ENCODE assay signal across 1 cellular context in the genomic region with DNA sequence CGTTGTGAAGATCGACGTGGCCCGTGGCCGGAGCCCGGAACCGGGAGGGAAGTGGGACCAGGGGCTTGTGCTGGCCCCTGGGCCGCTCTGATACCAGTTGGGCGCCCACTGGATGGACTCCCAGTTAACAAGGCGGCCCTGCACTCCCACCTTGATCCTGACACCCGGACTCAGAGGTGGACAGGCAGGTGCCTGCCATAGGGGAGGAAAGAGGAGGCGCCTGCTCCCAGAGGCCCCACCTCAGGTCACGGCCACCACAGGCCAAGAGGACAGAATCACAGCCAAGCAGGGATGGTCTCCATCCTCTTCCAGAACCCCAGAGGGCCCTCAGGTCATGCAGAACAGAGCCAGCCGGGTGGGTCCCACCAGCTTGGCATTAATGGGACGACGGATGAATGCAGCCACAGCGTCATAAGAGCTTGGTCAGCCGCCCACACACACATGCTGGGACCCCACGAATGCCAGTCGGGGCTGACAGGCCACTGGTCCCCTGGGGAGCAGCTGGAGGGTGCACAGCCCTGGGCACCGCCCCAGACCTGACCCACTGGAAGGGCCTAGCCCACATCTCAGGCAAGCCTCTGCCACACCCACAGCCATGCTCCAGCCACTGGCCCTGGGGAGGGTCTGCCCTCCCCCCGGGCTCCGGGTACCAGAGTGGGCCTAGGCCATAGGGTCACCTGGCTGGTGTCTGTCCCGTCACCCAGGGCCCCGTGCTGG.
A peak's percentile ranks its signal among the peaks of the same experiment; 100 is the strongest.
TF ChIP-seq lines count a peak whose summit lies in the region.

No MANE protein-coding gene starts in this region.

TF ChIP-seq in K562, 482 proteins besides CTCF, POLR2A, EP300 and RAD21 (continued from another document and continues in another):
- TF ChIP-seq CTCFL (IDR thresholded peaks at IDR 0.05; ENCODE audit: borderline replicate concordance, insufficient read depth, low read depth, low read length, poor library complexity, severe bottlenecking): no peak
- no peak for TF ChIP-seq RBBP5 (IDR thresholded peaks at IDR 0.05; ENCODE audit: borderline replicate concordance, insufficient read depth, low read length, poor library complexity, severe bottlenecking)
- TF ChIP-seq, protein P1, sequence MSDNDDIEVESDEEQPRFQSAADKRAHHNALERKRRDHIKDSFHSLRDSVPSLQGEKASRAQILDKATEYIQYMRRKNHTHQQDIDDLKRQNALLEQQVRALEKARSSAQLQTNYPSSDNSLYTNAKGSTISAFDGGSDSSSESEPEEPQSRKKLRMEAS (CRISPR knock-in tag; IDR thresholded peaks at IDR 0.05): peak; percentile 2; the same call in 1 of the 2 replicates
- no peak for TF ChIP-seq ZNF124 (CRISPR knock-in tag; IDR thresholded peaks at IDR 0.05)
- TF ChIP-seq E2F1 (CRISPR knock-in tag; IDR thresholded peaks at IDR 0.05): no peak
- peak; percentile 13; the same call in 1 of the 2 replicates for TF ChIP-seq ZNF12 (CRISPR knock-in tag; IDR thresholded peaks at IDR 0.05)
- 0 out of 2 replicates have a peak, but pooled peaks have one; percentile 4 for TF ChIP-seq RBM14 (IDR thresholded peaks at IDR 0.05; ENCODE audit: borderline replicate concordance, insufficient read depth, low read depth, low read length)
- no peak for TF ChIP-seq TCF7 (IDR thresholded peaks at IDR 0.05; ENCODE audit: borderline replicate concordance)
- no peak for TF ChIP-seq CBX2 (IDR thresholded peaks at IDR 0.05; ENCODE audit: insufficient read depth, low read length, poor library complexity, severe bottlenecking)
- TF ChIP-seq, protein P2, sequence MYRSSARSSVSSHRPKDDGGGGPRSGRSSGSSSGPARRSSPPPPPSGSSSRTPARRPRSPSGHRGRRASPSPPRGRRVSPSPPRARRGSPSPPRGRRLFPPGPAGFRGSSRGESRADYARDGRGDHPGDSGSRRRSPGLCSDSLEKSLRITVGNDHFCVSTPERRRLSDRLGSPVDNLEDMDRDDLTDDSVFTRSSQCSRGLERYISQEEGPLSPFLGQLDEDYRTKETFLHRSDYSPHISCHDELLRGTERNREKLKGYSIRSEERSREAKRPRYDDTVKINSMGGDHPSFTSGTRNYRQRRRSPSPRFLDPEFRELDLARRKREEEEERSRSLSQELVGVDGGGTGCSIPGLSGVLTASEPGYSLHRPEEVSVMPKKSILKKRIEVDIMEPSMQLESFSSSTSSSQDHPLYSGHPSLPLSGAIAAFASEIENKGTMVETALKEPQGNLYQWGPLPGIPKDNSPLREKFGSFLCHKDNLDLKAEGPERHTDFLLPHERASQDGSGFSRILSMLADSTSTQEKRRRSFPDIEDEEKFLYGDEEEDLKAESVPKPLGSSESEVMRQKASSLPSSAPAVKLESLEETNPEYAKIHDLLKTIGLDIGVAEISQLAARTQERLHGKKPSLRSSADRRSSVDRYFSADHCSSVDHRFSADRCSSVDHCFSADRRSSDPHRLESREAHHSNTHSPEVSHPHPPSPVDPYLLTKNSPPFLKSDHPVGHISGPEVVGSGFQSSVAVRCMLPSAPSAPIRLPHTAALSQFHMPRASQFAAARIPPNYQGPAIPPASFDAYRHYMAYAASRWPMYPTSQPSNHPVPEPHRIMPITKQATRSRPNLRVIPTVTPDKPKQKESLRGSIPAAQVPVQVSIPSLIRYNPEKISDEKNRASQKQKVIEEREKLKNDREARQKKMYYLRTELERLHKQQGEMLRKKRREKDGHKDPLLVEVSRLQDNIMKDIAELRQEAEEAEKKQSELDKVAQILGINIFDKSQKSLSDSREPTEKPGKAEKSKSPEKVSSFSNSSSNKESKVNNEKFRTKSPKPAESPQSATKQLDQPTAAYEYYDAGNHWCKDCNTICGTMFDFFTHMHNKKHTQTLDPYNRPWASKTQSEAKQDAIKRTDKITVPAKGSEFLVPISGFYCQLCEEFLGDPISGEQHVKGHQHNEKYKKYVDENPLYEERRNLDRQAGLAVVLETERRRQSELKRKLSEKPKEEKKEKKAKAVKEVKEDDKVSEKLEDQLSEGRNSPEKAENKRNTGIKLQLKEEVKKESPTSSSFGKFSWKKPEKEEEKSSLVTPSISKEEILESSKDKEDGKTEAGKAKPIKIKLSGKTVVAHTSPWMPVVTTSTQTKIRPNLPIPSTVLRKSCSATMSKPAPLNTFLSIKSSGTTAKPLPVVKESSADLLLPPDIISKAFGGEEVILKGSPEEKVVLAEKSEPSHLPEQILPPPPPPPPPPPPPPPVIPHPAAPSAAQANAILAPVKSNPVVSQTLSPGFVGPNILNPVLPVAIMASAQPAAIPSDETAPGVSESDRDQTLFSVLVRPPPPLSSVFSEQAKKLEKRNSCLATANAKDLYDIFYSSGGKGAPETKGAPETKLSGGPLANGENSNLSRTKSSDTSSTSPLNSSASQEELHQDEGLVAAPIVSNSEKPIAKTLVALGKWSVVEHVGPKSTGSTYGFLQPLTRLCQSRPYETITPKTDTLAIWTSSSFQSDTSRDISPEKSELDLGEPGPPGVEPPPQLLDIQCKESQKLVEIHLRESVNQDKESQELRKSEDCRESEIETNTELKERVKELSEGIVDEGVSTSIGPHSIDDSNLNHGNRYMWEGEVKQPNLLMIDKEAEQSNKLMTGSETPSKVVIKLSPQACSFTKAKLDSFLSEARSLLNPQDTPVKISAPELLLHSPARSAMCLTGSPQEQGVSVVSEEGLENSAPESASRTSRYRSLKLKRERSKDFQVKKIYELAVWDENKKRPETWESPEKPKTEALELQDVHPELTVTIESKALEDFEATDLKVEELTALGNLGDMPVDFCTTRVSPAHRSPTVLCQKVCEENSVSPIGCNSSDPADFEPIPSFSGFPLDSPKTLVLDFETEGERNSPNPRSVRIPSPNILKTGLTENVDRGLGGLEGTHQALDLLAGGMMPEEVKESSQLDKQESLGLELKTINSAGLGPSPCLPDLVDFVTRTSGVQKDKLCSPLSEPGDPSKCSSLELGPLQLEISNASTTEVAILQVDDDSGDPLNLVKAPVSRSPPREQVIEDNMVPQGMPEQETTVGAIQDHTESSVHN (IDR thresholded peaks at IDR 0.05; ENCODE audit: borderline replicate concordance in 1 of 2, low read depth in 1 of 2): no peak
- TF ChIP-seq ZNF76 (CRISPR knock-in tag; IDR thresholded peaks at IDR 0.05; ENCODE audit: borderline replicate concordance): no peak
- TF ChIP-seq ZNF57 (CRISPR knock-in tag; IDR thresholded peaks at IDR 0.05): no peak
- no peak for TF ChIP-seq DNMT1 (IDR thresholded peaks at IDR 0.05)
- no peak for TF ChIP-seq ZBTB17 (CRISPR knock-in tag; IDR thresholded peaks at IDR 0.05)
- no peak for TF ChIP-seq KDM5B (IDR thresholded peaks at IDR 0.05; ENCODE audit: insufficient replicate concordance, low read depth, low read length)
- no peak for TF ChIP-seq GTF2A2 (tag; IDR thresholded peaks at IDR 0.05)
- no peak for TF ChIP-seq MBD2 (IDR thresholded peaks at IDR 0.05; ENCODE audit: borderline replicate concordance, low read depth)
- no peak for TF ChIP-seq POLR3A (IDR thresholded peaks at IDR 0.05; ENCODE audit: borderline replicate concordance, extremely low read depth, insufficient read depth, insufficient read length)
- TF ChIP-seq, protein P3, sequence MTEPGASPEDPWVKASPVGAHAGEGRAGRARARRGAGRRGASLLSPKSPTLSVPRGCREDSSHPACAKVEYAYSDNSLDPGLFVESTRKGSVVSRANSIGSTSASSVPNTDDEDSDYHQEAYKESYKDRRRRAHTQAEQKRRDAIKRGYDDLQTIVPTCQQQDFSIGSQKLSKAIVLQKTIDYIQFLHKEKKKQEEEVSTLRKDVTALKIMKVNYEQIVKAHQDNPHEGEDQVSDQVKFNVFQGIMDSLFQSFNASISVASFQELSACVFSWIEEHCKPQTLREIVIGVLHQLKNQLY (CRISPR knock-in tag; conservative IDR thresholded peaks at IDR 0.05): no peak
- no peak for TF ChIP-seq PRPF4 (IDR thresholded peaks at IDR 0.05; ENCODE audit: insufficient read depth, low read depth, low read length, poor library complexity, severe bottlenecking)
- TF ChIP-seq ZNF431 (CRISPR knock-in tag; IDR thresholded peaks at IDR 0.05): no peak
- TF ChIP-seq YBX1 (IDR thresholded peaks at IDR 0.05): no peak
- no peak for TF ChIP-seq NFXL1 (CRISPR knock-in tag; IDR thresholded peaks at IDR 0.05)
- TF ChIP-seq NELFE (IDR thresholded peaks at IDR 0.05; ENCODE audit: insufficient read depth, insufficient read length): no peak
- TF ChIP-seq, protein P4, sequence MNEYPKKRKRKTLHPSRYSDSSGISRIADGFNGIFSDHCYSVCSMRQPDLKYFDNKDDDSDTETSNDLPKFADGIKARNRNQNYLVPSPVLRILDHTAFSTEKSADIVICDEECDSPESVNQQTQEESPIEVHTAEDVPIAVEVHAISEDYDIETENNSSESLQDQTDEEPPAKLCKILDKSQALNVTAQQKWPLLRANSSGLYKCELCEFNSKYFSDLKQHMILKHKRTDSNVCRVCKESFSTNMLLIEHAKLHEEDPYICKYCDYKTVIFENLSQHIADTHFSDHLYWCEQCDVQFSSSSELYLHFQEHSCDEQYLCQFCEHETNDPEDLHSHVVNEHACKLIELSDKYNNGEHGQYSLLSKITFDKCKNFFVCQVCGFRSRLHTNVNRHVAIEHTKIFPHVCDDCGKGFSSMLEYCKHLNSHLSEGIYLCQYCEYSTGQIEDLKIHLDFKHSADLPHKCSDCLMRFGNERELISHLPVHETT (CRISPR knock-in tag; conservative IDR thresholded peaks at IDR 0.05 in 1 of 2, IDR thresholded peaks at IDR 0.05 in 1 of 2): no peak
- TF ChIP-seq ZNF511 (CRISPR knock-in tag; IDR thresholded peaks at IDR 0.05): 0 out of 2 replicates have a peak, but pooled peaks have one; percentile 17
- no peak for TF ChIP-seq STAT6 (CRISPR knock-in tag; IDR thresholded peaks at IDR 0.05)
- TF ChIP-seq, protein P5, sequence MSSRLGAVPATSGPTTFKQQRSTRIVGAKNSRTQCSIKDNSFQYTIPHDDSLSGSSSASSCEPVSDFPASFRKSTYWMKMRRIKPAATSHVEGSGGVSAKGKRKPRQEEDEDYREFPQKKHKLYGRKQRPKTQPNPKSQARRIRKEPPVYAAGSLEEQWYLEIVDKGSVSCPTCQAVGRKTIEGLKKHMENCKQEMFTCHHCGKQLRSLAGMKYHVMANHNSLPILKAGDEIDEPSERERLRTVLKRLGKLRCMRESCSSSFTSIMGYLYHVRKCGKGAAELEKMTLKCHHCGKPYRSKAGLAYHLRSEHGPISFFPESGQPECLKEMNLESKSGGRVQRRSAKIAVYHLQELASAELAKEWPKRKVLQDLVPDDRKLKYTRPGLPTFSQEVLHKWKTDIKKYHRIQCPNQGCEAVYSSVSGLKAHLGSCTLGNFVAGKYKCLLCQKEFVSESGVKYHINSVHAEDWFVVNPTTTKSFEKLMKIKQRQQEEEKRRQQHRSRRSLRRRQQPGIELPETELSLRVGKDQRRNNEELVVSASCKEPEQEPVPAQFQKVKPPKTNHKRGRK (tag; IDR thresholded peaks at IDR 0.05): no peak
- no peak for TF ChIP-seq LCOR (CRISPR knock-in tag; IDR thresholded peaks at IDR 0.05)
- TF ChIP-seq JUN (IDR thresholded peaks at IDR 0.05; ENCODE audit: borderline replicate concordance, low read depth, low read length): no peak
- no peak for TF ChIP-seq JUN (CRISPR knock-in tag; IDR thresholded peaks at IDR 0.05; ENCODE audit: borderline replicate concordance)
- no peak for TF ChIP-seq WHSC1 (IDR thresholded peaks at IDR 0.05; ENCODE audit: low read length)
- no peak for TF ChIP-seq BHLHE40 (IDR thresholded peaks at IDR 0.05; ENCODE audit: low read length)
- no peak for TF ChIP-seq ZNF444 (CRISPR knock-in tag; IDR thresholded peaks at IDR 0.05)
- TF ChIP-seq NEUROD1 (IDR thresholded peaks at IDR 0.05; ENCODE audit: borderline replicate concordance, low read depth, low read length, partially characterized antibody): no peak
- no peak for TF ChIP-seq RBM15 (IDR thresholded peaks at IDR 0.05; ENCODE audit: insufficient read depth, low read length)
- TF ChIP-seq MEF2D (tag; conservative IDR thresholded peaks at IDR 0.05; ENCODE audit: low read depth): no peak
- peak; percentile 23; the same call in 1 of the 2 replicates for TF ChIP-seq GABPA (tag; conservative IDR thresholded peaks at IDR 0.05; ENCODE audit: low read depth)
- no peak for TF ChIP-seq KLF10 (CRISPR knock-in tag; IDR thresholded peaks at IDR 0.05)
